Comparison of ENCODE assay signal across 22 cellular contexts in the genomic region with DNA sequence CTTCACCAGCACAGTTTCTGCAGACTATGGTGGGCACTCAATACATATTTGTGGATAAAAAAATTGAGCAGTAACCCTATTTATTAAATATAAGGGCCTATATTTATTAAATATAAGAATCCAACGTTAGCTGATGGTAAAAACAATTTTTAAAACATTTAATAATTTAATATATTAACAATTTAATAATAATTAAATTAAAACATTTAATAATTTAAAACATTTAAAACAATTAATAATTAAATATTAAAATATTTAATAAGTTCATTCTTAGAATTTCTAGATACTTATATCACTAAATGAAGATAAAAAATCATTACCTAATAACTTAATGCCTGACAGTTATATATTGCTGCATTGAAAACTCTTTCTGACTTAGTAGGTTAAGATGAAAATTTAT.
A peak's percentile ranks its signal among the peaks of the same experiment; 100 is the strongest.
DNase-seq lines count a peak whose midpoint lies in the region; ATAC-seq, FAIRE-seq and TF ChIP-seq lines count a peak whose summit lies in the region.
"Had no signal": no experiment of that assay in that cellular context is flagged by ENCODE, and none has a peak within 500 bp of the region (broad histone marks: within the 10 kb centered on the region; RNA-seq: fewer than 3 reads in every experiment).

No MANE protein-coding gene starts in this region.

- no peak overlapping the region for H3K4me3 ChIP-seq in pancreas
- no peak overlapping the region for H3K4me3 ChIP-seq in heart right ventricle
- H3K4me3 ChIP-seq: GM12878, HAP-1 had no signal

- H3K27ac Mint-ChIP-seq in activated naive CD8-positive, alpha-beta T cell treated with anti-CD3 and anti-CD28 coated beads for 36 hours, result no peak overlapping the region
- H3K27ac Mint-ChIP-seq: CD4-positive, alpha-beta memory T cell; HFFc6 had no signal

- no peaks in the 10 kb centered on the region for H3K27me3 Mint-ChIP-seq in activated naive CD8-positive, alpha-beta T cell treated with anti-CD3 and anti-CD28 coated beads for 36 hours
- H3K27me3 Mint-ChIP-seq: CD4-positive, alpha-beta memory T cell had no signal

- no peaks in the 10 kb centered on the region for H3K9me3 Mint-ChIP-seq in activated naive CD8-positive, alpha-beta T cell treated with anti-CD3 and anti-CD28 coated beads for 36 hours

- H3K9me3 ChIP-seq in pancreas, result no peaks in the 10 kb centered on the region
- no peaks in the 10 kb centered on the region for H3K9me3 ChIP-seq in heart right ventricle
- H3K9me3 ChIP-seq: HAP-1 had no signal

- no peaks in the 10 kb centered on the region for H3K4me1 Mint-ChIP-seq in activated naive CD8-positive, alpha-beta T cell treated with anti-CD3 and anti-CD28 coated beads for 36 hours
- H3K4me1 Mint-ChIP-seq: CD4-positive, alpha-beta memory T cell had no signal

- H3K36me3 Mint-ChIP-seq in activated naive CD8-positive, alpha-beta T cell treated with anti-CD3 and anti-CD28 coated beads for 36 hours, result no peaks in the 10 kb centered on the region
- H3K36me3 Mint-ChIP-seq: CD4-positive, alpha-beta memory T cell had no signal

- H3K36me3 ChIP-seq in pancreas, result no peaks in the 10 kb centered on the region
- no peaks in the 10 kb centered on the region for H3K36me3 ChIP-seq in heart right ventricle
- H3K36me3 ChIP-seq: HAP-1 had no signal

- H3K4me3 Mint-ChIP-seq in activated naive CD8-positive, alpha-beta T cell treated with anti-CD3 and anti-CD28 coated beads for 36 hours, result no peak overlapping the region
- H3K4me3 Mint-ChIP-seq: CD4-positive, alpha-beta memory T cell; HFFc6 had no signal

- FAIRE-seq in G401.6 (lab: Jason Lieb, UNC) (peak; percentile 93), TTC549 (lab: Jason Lieb, UNC) (peak; percentile 88), endometrium (lab: Jason Lieb, UNC) (peak; percentile 81), pancreas (lab: Jason Lieb, UNC) (peak; percentile 83)
- FAIRE-seq: GM12878, GM19239, H54 had no signal

- intact Hi-C loops in pancreas (cut with DNase I) (no loop called here), heart right ventricle (cut with DNase I) (no loop called here)

- H3K27ac ChIP-seq in pancreas, result no peak overlapping the region
- H3K27ac ChIP-seq in heart right ventricle, result no peak overlapping the region

- 75 to 80% methylated on average over 1 of the region's 1 CpG for WGBS in pancreas, 2 donors
- 61 to 71% methylated on average over 1 of the region's 1 CpG for WGBS in heart right ventricle, 2 donors

- TF ChIP-seq CTCF in pancreas (IDR thresholded peaks at IDR 0.05) (no peak), heart right ventricle (IDR thresholded peaks at IDR 0.05) (no peak)

- no peak for ATAC-seq in pancreas
- ATAC-seq in heart right ventricle, result no peak
- ATAC-seq: GM12878 had no signal

- H3K27me3 ChIP-seq in pancreas, result no peaks in the 10 kb centered on the region
- H3K27me3 ChIP-seq in heart right ventricle, result no peaks in the 10 kb centered on the region

- H3K4me1 ChIP-seq in pancreas (peaks cover 0 to 6% (median 0%) of the 10 kb centered on the region in 3 donors), heart right ventricle (no peaks in the 10 kb centered on the region)
- H3K4me1 ChIP-seq: HAP-1 had no signal

- no peak for DNase-seq in pancreas
- DNase-seq in NOMO-1 treated with dmso at 0.1 percent for 144 hours (lab: John Stamatoyannopoulos, UW; ENCODE audit: unreplicated experiment), result no peak
- no peak for DNase-seq in activated naive CD8-positive, alpha-beta T cell treated with anti-CD3 and anti-CD28 coated beads for 36 hours
- DNase-seq in HPDE6-E6E7 (ENCODE audit: extremely low spot score), result no peak
- no peak for DNase-seq in heart right ventricle
- DNase-seq: 8988T; C1 segment of cervical spinal cord; Calu3; CD4-positive, alpha-beta memory T cell; COR-L47; DMS53; DND-41; GDM1; GOT3; HFFc6 had no signal
